ENCODE assay signal across 2 cellular contexts in the genomic region with DNA sequence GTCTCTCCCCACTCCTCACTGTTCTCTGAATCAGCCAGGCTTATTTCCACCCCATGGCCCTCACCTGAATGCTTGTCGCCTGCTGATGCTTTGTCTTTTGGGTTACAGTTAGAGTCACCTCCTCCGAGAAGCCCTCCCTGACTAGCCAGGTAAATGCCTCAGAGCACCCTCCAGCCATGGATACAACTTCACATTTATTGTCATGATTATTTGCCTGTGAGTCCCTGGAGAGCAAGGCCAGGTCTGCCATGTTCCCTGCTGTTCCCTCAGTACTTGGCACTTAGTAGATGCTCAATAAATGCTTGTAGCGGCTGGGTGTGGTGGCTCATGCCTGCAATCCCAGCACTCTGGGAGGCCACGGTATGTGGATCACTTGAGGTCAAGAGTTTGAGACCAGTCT.
TF ChIP-seq lines count a peak whose summit lies in the region.

No MANE protein-coding gene starts in this region.

TF ChIP-seq in HEK293, 187 proteins besides CTCF, POLR2A, EP300 and RAD21:
- TF ChIP-seq ZNF48 (tag by site-specific recombination; IDR thresholded peaks at IDR 0.05) = no peak
- TF ChIP-seq ZNF664 (tag by site-specific recombination; IDR thresholded peaks at IDR 0.05) = peak; percentile 96
- TF ChIP-seq ZNF132 (tag by site-specific recombination; IDR thresholded peaks at IDR 0.05; ENCODE audit: borderline replicate concordance) = no peak

TF ChIP-seq in H1, 55 proteins besides CTCF, POLR2A, EP300 and RAD21:
- TF ChIP-seq, protein P1, sequence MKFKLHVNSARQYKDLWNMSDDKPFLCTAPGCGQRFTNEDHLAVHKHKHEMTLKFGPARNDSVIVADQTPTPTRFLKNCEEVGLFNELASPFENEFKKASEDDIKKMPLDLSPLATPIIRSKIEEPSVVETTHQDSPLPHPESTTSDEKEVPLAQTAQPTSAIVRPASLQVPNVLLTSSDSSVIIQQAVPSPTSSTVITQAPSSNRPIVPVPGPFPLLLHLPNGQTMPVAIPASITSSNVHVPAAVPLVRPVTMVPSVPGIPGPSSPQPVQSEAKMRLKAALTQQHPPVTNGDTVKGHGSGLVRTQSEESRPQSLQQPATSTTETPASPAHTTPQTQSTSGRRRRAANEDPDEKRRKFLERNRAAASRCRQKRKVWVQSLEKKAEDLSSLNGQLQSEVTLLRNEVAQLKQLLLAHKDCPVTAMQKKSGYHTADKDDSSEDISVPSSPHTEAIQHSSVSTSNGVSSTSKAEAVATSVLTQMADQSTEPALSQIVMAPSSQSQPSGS (IDR thresholded peaks at IDR 0.05; ENCODE audit: low read length) = no peak
- TF ChIP-seq KDM4A (IDR thresholded peaks at IDR 0.05; ENCODE audit: low read depth, low read length, severe bottlenecking) = no peak
- no peak for TF ChIP-seq POLR2AphosphoS5 (IDR thresholded peaks at IDR 0.05; ENCODE audit: low read depth, low read length)
- no peak for TF ChIP-seq TEAD4 (IDR thresholded peaks at IDR 0.05; ENCODE audit: low read depth, low read length)
- TF ChIP-seq ZNF274 (IDR thresholded peaks at IDR 0.05; ENCODE audit: borderline replicate concordance, extremely low read depth, low read length) = no peak
- no peak for TF ChIP-seq SRF (IDR thresholded peaks at IDR 0.05; ENCODE audit: low read depth, low read length)
- no peak for TF ChIP-seq HDAC6 (IDR thresholded peaks at IDR 0.05; ENCODE audit: low read depth, low read length)
- no peak for TF ChIP-seq YY1 (IDR thresholded peaks at IDR 0.05; ENCODE audit: low read depth, low read length)
- TF ChIP-seq, protein P2, sequence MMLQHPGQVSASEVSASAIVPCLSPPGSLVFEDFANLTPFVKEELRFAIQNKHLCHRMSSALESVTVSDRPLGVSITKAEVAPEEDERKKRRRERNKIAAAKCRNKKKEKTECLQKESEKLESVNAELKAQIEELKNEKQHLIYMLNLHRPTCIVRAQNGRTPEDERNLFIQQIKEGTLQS (IDR thresholded peaks at IDR 0.05; ENCODE audit: insufficient read depth, low read depth, low read length) = no peak
- TF ChIP-seq RFX5 (IDR thresholded peaks at IDR 0.05; ENCODE audit: borderline replicate concordance, low read depth, low read length) = no peak
- TF ChIP-seq CBX8 (IDR thresholded peaks at IDR 0.05; ENCODE audit: borderline replicate concordance, low read depth, low read length) = no peak
- TF ChIP-seq GABPA (IDR thresholded peaks at IDR 0.05; ENCODE audit: borderline replicate concordance, insufficient read depth, low read length) = no peak
- TF ChIP-seq CBX5 (IDR thresholded peaks at IDR 0.05; ENCODE audit: low read depth, low read length) = no peak
- no peak for TF ChIP-seq RXRA (IDR thresholded peaks at IDR 0.05; ENCODE audit: insufficient read depth, low read depth, low read length)
- TF ChIP-seq, protein P3, sequence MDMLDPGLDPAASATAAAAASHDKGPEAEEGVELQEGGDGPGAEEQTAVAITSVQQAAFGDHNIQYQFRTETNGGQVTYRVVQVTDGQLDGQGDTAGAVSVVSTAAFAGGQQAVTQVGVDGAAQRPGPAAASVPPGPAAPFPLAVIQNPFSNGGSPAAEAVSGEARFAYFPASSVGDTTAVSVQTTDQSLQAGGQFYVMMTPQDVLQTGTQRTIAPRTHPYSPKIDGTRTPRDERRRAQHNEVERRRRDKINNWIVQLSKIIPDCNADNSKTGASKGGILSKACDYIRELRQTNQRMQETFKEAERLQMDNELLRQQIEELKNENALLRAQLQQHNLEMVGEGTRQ (IDR thresholded peaks at IDR 0.05; ENCODE audit: low read length) = no peak
- TF ChIP-seq SIX5 (IDR thresholded peaks at IDR 0.05; ENCODE audit: low read depth, low read length) = no peak
- no peak for TF ChIP-seq TCF12 (IDR thresholded peaks at IDR 0.05; ENCODE audit: low read depth, low read length)
